Comparison of ENCODE assay signal across 10 cellular contexts in genomic region chr1:55584521-55585401, GRCh38.
DNase-seq lines count a peak whose midpoint lies in the region; ATAC-seq and TF ChIP-seq lines count a peak whose summit lies in the region.
"Had no signal": no experiment of that assay in that cellular context is flagged by ENCODE, and none has a peak within 500 bp of the region (broad histone marks: within the 10 kb centered on the region; RNA-seq: fewer than 3 reads in every experiment).

No MANE protein-coding gene starts in this region.

- TF ChIP-seq POLR2A in esophagus muscularis mucosa (IDR thresholded peaks at IDR 0.05; ENCODE audit: low read depth): no peak

- H3K4me3 Mint-ChIP-seq in stimulated activated effector memory CD8-positive, alpha-beta T cell treated with anti-CD3 and anti-CD28 coated beads, Interleukin-12 subunit alpha, Interleukin-12 subunit beta, amount 100 ng/mL, for 72 hours: no peak overlapping the region
- no peak overlapping the region for H3K4me3 Mint-ChIP-seq in activated T-helper 2 cell treated with anti-CD3 and anti-CD28 coated beads, Interferon-gamma antibody, Interleukin-2, Interleukin-4, amounts not matched to agents 10 μg/mL and 5 μg/mL and 100 μg/mL, durations not matched to agents 14 hours and 24 hours and 36 hours (ENCODE audit: low read depth)

- no peaks in the 10 kb centered on the region for H3K9me3 Mint-ChIP-seq in stimulated activated effector memory CD8-positive, alpha-beta T cell treated with anti-CD3 and anti-CD28 coated beads, Interleukin-12 subunit alpha, Interleukin-12 subunit beta, amount 100 ng/mL, for 72 hours
- H3K9me3 Mint-ChIP-seq in activated T-helper 2 cell treated with anti-CD3 and anti-CD28 coated beads, Interferon-gamma antibody, Interleukin-2, Interleukin-4, amounts not matched to agents 10 μg/mL and 5 μg/mL and 100 μg/mL, durations not matched to agents 14 hours and 24 hours and 36 hours: no peaks in the 10 kb centered on the region

- H3K27ac ChIP-seq in esophagus muscularis mucosa (replicated peaks in 1 of 4): peak overlapping the region in 3 of 4 donors; percentile 33 to 56 (median 45)
- H3K27ac ChIP-seq: WERI-Rb-1 had no signal

- no peaks in the 10 kb centered on the region for H3K4me1 Mint-ChIP-seq in stimulated activated effector memory CD8-positive, alpha-beta T cell treated with anti-CD3 and anti-CD28 coated beads, Interleukin-12 subunit alpha, Interleukin-12 subunit beta, amount 100 ng/mL, for 72 hours
- no peaks in the 10 kb centered on the region for H3K4me1 Mint-ChIP-seq in activated T-helper 2 cell treated with anti-CD3 and anti-CD28 coated beads, Interferon-gamma antibody, Interleukin-2, Interleukin-4, amounts not matched to agents 10 μg/mL and 5 μg/mL and 100 μg/mL, durations not matched to agents 14 hours and 24 hours and 36 hours (ENCODE audit: low read depth)

- 60% methylated on average over 2 of the region's 2 CpGs for WGBS in esophagus muscularis mucosa

- no peak for TF ChIP-seq EP300 in esophagus muscularis mucosa (IDR thresholded peaks at IDR 0.05)

- ATAC-seq in omental fat pad (ENCODE audit: low FRiP score) (peak; percentile 56), HG03139 (IDR thresholded peaks at IDR 0.05; ENCODE audit: unreplicated experiment) (no peak), HG03571 (IDR thresholded peaks at IDR 0.05; ENCODE audit: unreplicated experiment) (no peak)
- no peak for ATAC-seq in stimulated activated effector memory CD8-positive, alpha-beta T cell treated with anti-CD3 and anti-CD28 coated beads, Interleukin-12 subunit alpha, Interleukin-12 subunit beta, amount 100 ng/mL, for 72 hours

- DNase-seq in DMS153 (lab: John Stamatoyannopoulos, UW): peak; percentile 46
- peak; percentile 71 for DNase-seq in NCI-H2171 (lab: John Stamatoyannopoulos, UW)
- peak; percentile 87 for DNase-seq in esophagus muscularis mucosa (ENCODE audit: extremely low spot score)
- no peak for DNase-seq in omental fat pad (ENCODE audit: low spot score)
- DNase-seq in stimulated activated effector memory CD8-positive, alpha-beta T cell treated with anti-CD3 and anti-CD28 coated beads, Interleukin-12 subunit alpha, Interleukin-12 subunit beta, amount 100 ng/mL, for 72 hours (ENCODE audit: low spot score in 2 of 2): no peak
- DNase-seq in activated T-helper 2 cell treated with anti-CD3 and anti-CD28 coated beads, Interferon-gamma antibody, Interleukin-2, Interleukin-4, amounts not matched to agents 10 μg/mL and 5 μg/mL and 100 μg/mL, durations not matched to agents 14 hours and 24 hours and 36 hours (ENCODE audit: low spot score): no peak
- DNase-seq: GDM1, WERI-Rb-1 had no signal

- H3K27me3 ChIP-seq in esophagus muscularis mucosa: peaks cover 0 to 3% (median 0%) of the 10 kb centered on the region in 4 donors

- TF ChIP-seq CTCF in esophagus muscularis mucosa (IDR thresholded peaks at IDR 0.05) (no peak), omental fat pad (IDR thresholded peaks at IDR 0.05) (no peak)

- H3K9me3 ChIP-seq in esophagus muscularis mucosa: no peaks in the 10 kb centered on the region

- no peaks in the 10 kb centered on the region for H3K36me3 Mint-ChIP-seq in stimulated activated effector memory CD8-positive, alpha-beta T cell treated with anti-CD3 and anti-CD28 coated beads, Interleukin-12 subunit alpha, Interleukin-12 subunit beta, amount 100 ng/mL, for 72 hours
- no peaks in the 10 kb centered on the region for H3K36me3 Mint-ChIP-seq in activated T-helper 2 cell treated with anti-CD3 and anti-CD28 coated beads, Interferon-gamma antibody, Interleukin-2, Interleukin-4, amounts not matched to agents 10 μg/mL and 5 μg/mL and 100 μg/mL, durations not matched to agents 14 hours and 24 hours and 36 hours (ENCODE audit: low read depth)

- H3K27ac Mint-ChIP-seq in stimulated activated effector memory CD8-positive, alpha-beta T cell treated with anti-CD3 and anti-CD28 coated beads, Interleukin-12 subunit alpha, Interleukin-12 subunit beta, amount 100 ng/mL, for 72 hours: no peak overlapping the region
- H3K27ac Mint-ChIP-seq in activated T-helper 2 cell treated with anti-CD3 and anti-CD28 coated beads, Interferon-gamma antibody, Interleukin-2, Interleukin-4, amounts not matched to agents 10 μg/mL and 5 μg/mL and 100 μg/mL, durations not matched to agents 14 hours and 24 hours and 36 hours: no peak overlapping the region

- intact Hi-C loops in esophagus muscularis mucosa (cut with DNase I): no loop called here
- intact Hi-C loops in activated T-helper 2 cell treated with anti-CD3 and anti-CD28 coated beads, Interferon-gamma antibody, Interleukin-2, Interleukin-4, amounts not matched to agents 10 μg/mL and 5 μg/mL and 100 μg/mL, durations not matched to agents 14 hours and 24 hours and 36 hours (cut with micrococcal nuclease): no loop called here

- peaks cover 0 to 63% (median 43%) of the 10 kb centered on the region in 4 donors for H3K4me1 ChIP-seq in esophagus muscularis mucosa

- H3K4me3 ChIP-seq in esophagus muscularis mucosa: no peak overlapping the region

- H3K27me3 Mint-ChIP-seq in activated T-helper 2 cell treated with anti-CD3 and anti-CD28 coated beads, Interferon-gamma antibody, Interleukin-2, Interleukin-4, amounts not matched to agents 10 μg/mL and 5 μg/mL and 100 μg/mL, durations not matched to agents 14 hours and 24 hours and 36 hours (ENCODE audit: low read depth): no peaks in the 10 kb centered on the region

- H3K36me3 ChIP-seq in esophagus muscularis mucosa: no peaks in the 10 kb centered on the region
- H3K36me3 ChIP-seq: WERI-Rb-1 had no signal

Comparison
In these comparisons a context has a peak if more than half of its experiments do, and no peak if none do; other contexts are left out.
1. DNase-seq: peak in DMS153 (single experiment), NCI-H2171 (single experiment) and esophagus muscularis mucosa (single experiment); none in omental fat pad (single experiment), stimulated activated effector memory CD8-positive, alpha-beta T cell treated with anti-CD3 and anti-CD28 coated beads, Interleukin-12 subunit alpha, Interleukin-12 subunit beta, amount 100 ng/mL, for 72 hours (0 of 2) and activated T-helper 2 cell treated with anti-CD3 and anti-CD28 coated beads, Interferon-gamma antibody, Interleukin-2, Interleukin-4, amounts not matched to agents 10 μg/mL and 5 μg/mL and 100 μg/mL, durations not matched to agents 14 hours and 24 hours and 36 hours (single experiment).